In genomic region chr5:35963381-35963843, GRCh38 we compare ENCODE assay signal across 1 cellular context.
TF ChIP-seq lines count a peak whose summit lies in the region.

No MANE protein-coding gene starts in this region.

TF ChIP-seq in HepG2, 621 proteins besides CTCF, POLR2A, EP300 and RAD21 (continued from another document):
- peak; percentile 20; the same call in 1 of the 2 replicates for TF ChIP-seq STAG1 (CRISPR knock-in tag; IDR thresholded peaks at IDR 0.05)
- no peak for TF ChIP-seq ZNF878 (CRISPR knock-in tag; IDR thresholded peaks at IDR 0.05)
- TF ChIP-seq ATF5 (CRISPR knock-in tag; IDR thresholded peaks at IDR 0.05; ENCODE audit: low read depth) = no peak
- no peak for TF ChIP-seq ZNF841 (CRISPR knock-in tag; IDR thresholded peaks at IDR 0.05; ENCODE audit: borderline replicate concordance)
